ENCODE assay signal across 8 cellular contexts in the genomic region with DNA sequence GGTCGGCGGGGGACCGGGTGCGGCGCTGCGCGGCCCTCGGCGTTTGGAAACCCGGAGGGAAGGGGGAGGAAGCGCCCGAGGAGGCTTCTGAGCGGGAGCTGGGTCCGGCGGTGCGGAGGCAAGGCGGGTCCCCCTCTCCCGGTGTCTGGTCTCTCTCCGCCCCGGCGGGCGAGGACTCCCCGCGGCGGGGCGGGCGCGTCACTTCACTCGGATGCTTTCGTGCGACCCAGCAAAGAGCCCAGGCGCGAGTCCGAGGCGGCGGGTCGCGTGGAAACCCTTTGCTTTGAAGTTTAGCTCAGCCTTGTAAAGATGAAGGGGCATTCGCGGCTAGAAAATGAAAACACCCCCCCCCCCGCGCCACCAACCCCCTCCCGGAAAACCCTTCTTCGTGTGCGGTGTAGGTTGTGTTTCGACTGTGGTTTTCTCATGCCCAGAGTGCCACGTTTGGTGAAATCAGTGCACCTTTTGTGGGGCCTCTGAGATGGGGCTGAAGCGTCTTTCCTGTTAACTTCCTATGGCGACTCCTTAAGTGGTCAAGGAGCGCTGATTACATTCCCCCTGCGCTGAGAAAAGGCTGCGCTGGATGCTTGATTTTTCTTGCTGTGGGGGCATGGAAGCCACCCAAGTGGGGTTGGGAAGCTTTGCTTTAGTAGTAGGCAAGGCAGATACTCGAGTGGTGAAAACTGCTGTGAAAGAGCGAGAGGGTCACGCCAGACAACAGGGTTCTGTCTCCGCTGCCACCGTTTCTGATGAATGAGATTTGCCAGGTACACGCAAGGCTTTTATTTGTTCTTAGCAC. TPM values are rescaled to one million over a fixed set of nuclear protein-coding genes. Genes with fewer than 3 reads are reported as not detected.
DNase-seq lines count a peak whose midpoint lies in the region; ATAC-seq, FAIRE-seq and TF ChIP-seq lines count a peak whose summit lies in the region.

No MANE protein-coding gene starts in this region.

- no peak for TF ChIP-seq RAD21 in A549 (conservative IDR thresholded peaks at IDR 0.05 in 1 of 2, IDR thresholded peaks at IDR 0.05 in 1 of 2)

- H3K4me3 ChIP-seq in A549, result peak overlapping the region; percentile 82
- peak overlapping the region; percentile 87 for H3K4me3 ChIP-seq in fibroblast of the aortic adventitia (ENCODE audit: low read depth, low read length)
- H3K4me3 ChIP-seq in upper lobe of right lung, result peak overlapping the region; percentile 86

- H3K27ac ChIP-seq in A549, result peak overlapping the region; percentile 90 to 92
- H3K27ac ChIP-seq in upper lobe of right lung, result peak overlapping the region; percentile 85

- peak; percentile 10 to 25 for DNase-seq in A549 (ENCODE audit: low read depth in 1 of 2, low spot score in 1 of 2)
- peak; percentile 21 for DNase-seq in GM13977 (ENCODE audit: low spot score)
- DNase-seq in LHCN-M2 (ENCODE audit: low read depth), result peak; percentile 39
- peak; percentile 70 for DNase-seq in activated CD8-positive, alpha-beta memory T cell treated with anti-CD3 and anti-CD28 coated beads, Interleukin-2, amount 50 U/mL, for 48 hours
- DNase-seq in fibroblast of the aortic adventitia (ENCODE audit: low read depth), result peak; percentile 43
- peak; percentile 4 to 60 (median 33) for DNase-seq in naive thymus-derived CD8-positive, alpha-beta T cell
- no peak for DNase-seq in upper lobe of right lung

- H3K4me1 ChIP-seq in A549 (peaks cover 47% of the 10 kb centered on the region), upper lobe of right lung (peaks cover 30% of the 10 kb centered on the region)

- POLR2A ChIA-PET in A549 (lab: Yijun Ruan, JAX), result interaction anchor here (0.6 to 1.8 kb wide), 12 partner anchors 8 to 256 kb away, joined by 3 to 10 read pairs (median 4); no protein-coding TSS in a partner anchor
- POLR2A ChIA-PET in naive thymus-derived CD8-positive, alpha-beta T cell (lab: Charles Lee), result interaction anchor here (1.0 kb wide), 1 partner anchor 31 kb away, joined by 4 read pairs; no protein-coding TSS in a partner anchor

- CTCF ChIA-PET in A549 (lab: Yijun Ruan, JAX), result interaction anchor here (0.9 to 3.7 kb wide), 14 partner anchors 10 to 529 kb away, joined by 3 to 39 read pairs (median 6); no protein-coding TSS in a partner anchor

- H3K9me3 Mint-ChIP-seq in naive thymus-derived CD8-positive, alpha-beta T cell, result no peaks in the 10 kb centered on the region

- TF ChIP-seq POLR2A in A549 (IDR thresholded peaks at IDR 0.05; ENCODE audit: low read length), result no peak

- WGBS in A549 (ENCODE audit: missing lambda C conversion rate), result under 1% methylated on average over 29 of the region's 58 CpGs

- H3K36me3 ChIP-seq in upper lobe of right lung, result no peaks in the 10 kb centered on the region

- peak overlapping the region; percentile 72 for H3K4me2 ChIP-seq in A549

- no peak for TF ChIP-seq EP300 in A549 (IDR thresholded peaks at IDR 0.05)

- H3K4me3 Mint-ChIP-seq in naive thymus-derived CD8-positive, alpha-beta T cell, result peak overlapping the region; percentile 75 to 93 (median 88)

- H3K4me1 Mint-ChIP-seq in naive thymus-derived CD8-positive, alpha-beta T cell, result peaks cover 20 to 39% (median 27%) of the 10 kb centered on the region in 4 donors

- peak; percentile 55 to 64 for ATAC-seq in A549
- peak; percentile 49 to 57 for ATAC-seq in naive thymus-derived CD8-positive, alpha-beta T cell
- peak; percentile 56 for ATAC-seq in upper lobe of right lung
- no peak for ATAC-seq in HG03196 (IDR thresholded peaks at IDR 0.05; ENCODE audit: unreplicated experiment)

- in situ Hi-C loops in GM13977 (cut with MboI; ENCODE audit: low pct_unique_long_range_greater_than_20kb, low sequenced_read_pairs, unreplicated experiment), result no loop called here

- TF ChIP-seq CTCF in A549 (IDR thresholded peaks at IDR 0.05) (no peak), GM13977 (IDR thresholded peaks at IDR 0.05; ENCODE audit: extremely low read depth, insufficient read depth, missing control alignments) (no peak), fibroblast of the aortic adventitia (IDR thresholded peaks at IDR 0.05; ENCODE audit: insufficient read depth, low read length) (no peak), upper lobe of right lung (IDR thresholded peaks at IDR 0.05) (no peak)

- no peaks in the 10 kb centered on the region for H3K36me3 Mint-ChIP-seq in naive thymus-derived CD8-positive, alpha-beta T cell

- H3K27me3 ChIP-seq in upper lobe of right lung, result no peaks in the 10 kb centered on the region

- H3K27me3 Mint-ChIP-seq in naive thymus-derived CD8-positive, alpha-beta T cell, result peaks cover 3 to 37% (median 13%) of the 10 kb centered on the region in 5 donors

- H3K9me3 ChIP-seq in A549, result no peaks in the 10 kb centered on the region
- no peaks in the 10 kb centered on the region for H3K9me3 ChIP-seq in upper lobe of right lung

- no peak for FAIRE-seq in A549 (lab: Jason Lieb, UNC)

- peak overlapping the region; percentile 31 to 88 (median 68) for H3K27ac Mint-ChIP-seq in naive thymus-derived CD8-positive, alpha-beta T cell

- intact Hi-C loops in upper lobe of right lung (cut with DNase I), result no loop called here

TF ChIP-seq in A549, 52 proteins besides CTCF, POLR2A, EP300 and RAD21:
- TF ChIP-seq EHF (CRISPR knock-in tag; IDR thresholded peaks at IDR 0.05) (no peak), EHMT2 (IDR thresholded peaks at IDR 0.05; ENCODE audit: low read depth) (no peak), HEYL (CRISPR knock-in tag; IDR thresholded peaks at IDR 0.05) (no peak), SMC3 (IDR thresholded peaks at IDR 0.05) (no peak), HDAC2 (IDR thresholded peaks at IDR 0.05) (no peak), CEBPB (IDR thresholded peaks at IDR 0.05) (no peak), NFE2L2 (conservative IDR thresholded peaks at IDR 0.05; ENCODE audit: low read length) (no peak), BHLHE40 (IDR thresholded peaks at IDR 0.05; ENCODE audit: low read depth, low read length) (no peak)
- TF ChIP-seq, protein P1, sequence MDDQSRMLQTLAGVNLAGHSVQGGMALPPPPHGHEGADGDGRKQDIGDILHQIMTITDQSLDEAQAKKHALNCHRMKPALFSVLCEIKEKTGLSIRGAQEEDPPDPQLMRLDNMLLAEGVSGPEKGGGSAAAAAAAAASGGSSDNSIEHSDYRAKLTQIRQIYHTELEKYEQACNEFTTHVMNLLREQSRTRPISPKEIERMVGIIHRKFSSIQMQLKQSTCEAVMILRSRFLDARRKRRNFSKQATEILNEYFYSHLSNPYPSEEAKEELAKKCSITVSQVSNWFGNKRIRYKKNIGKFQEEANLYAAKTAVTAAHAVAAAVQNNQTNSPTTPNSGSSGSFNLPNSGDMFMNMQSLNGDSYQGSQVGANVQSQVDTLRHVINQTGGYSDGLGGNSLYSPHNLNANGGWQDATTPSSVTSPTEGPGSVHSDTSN (IDR thresholded peaks at IDR 0.05), result no peak

RNA-seq across cellular contexts. Expression of a gene that starts 0.9 kb away (rescaled TPM):
- 59.7 and 96.3 TPM in 2 replicates for polyA plus RNA-seq in A549 (2011; rRNA removed)
- 17.3 and 18.2 TPM in 2 replicates for polyA plus RNA-seq in A549 (2012; cell fraction: cytosol; rRNA removed)
- polyA plus RNA-seq in A549 (2012; cell fraction: nucleus; rRNA removed), result 9.6 and 10.5 TPM in 2 replicates
- polyA plus RNA-seq in A549 (2017; fragmentation: RNase III; extraction: RNeasy Plus Mini Kit Qiagen cat#74134 plus additional on column Dnase treatment), result 37.9 to 46.3 TPM (median 44.8 TPM) in 3 replicates
- polyA minus RNA-seq in A549 (2011; rRNA and poly(A)+ RNA removed), result 21.9 and 23.5 TPM in 2 replicates
- total RNA-seq in LHCN-M2 (2014; rRNA removed), result 84.0 and 95.9 TPM in 2 replicates
- polyA plus RNA-seq in LHCN-M2 (2012), result 36.7 TPM
- 25.8 and 46.7 TPM in 2 replicates for total RNA-seq in fibroblast of the aortic adventitia (ENCODE audit: low replicate concordance)
- 1 to 10 TPM; 1.5 to 2.0 TPM for total RNA-seq in naive thymus-derived CD8-positive, alpha-beta T cell
- polyA plus RNA-seq in naive thymus-derived CD8-positive, alpha-beta T cell, result 10 to 100 TPM in 1 of 3 donors, 1 to 10 TPM in 2; 2.5 to 10.1 (median 6.7) TPM
- total RNA-seq in upper lobe of right lung, result 36.0 TPM
